Comparison of ENCODE assay signal across 11 cellular contexts in genomic region chr22:33325232-33326004, GRCh38.
DNase-seq lines count a peak whose midpoint lies in the region; ATAC-seq and TF ChIP-seq lines count a peak whose summit lies in the region.
"Had no signal": no experiment of that assay in that cellular context is flagged by ENCODE, and none has a peak within 500 bp of the region (broad histone marks: within the 10 kb centered on the region; RNA-seq: fewer than 3 reads in every experiment).

No MANE protein-coding gene starts in this region.

- no peaks in the 10 kb centered on the region for H3K36me3 Mint-ChIP-seq in activated T-cell treated with anti-CD3 and anti-CD28 coated beads, Interleukin-2, amount 50 U/mL, for 4 hours (ENCODE audit: insufficient read depth)
- H3K36me3 Mint-ChIP-seq: immature natural killer cell had no signal

- H3K4me2 ChIP-seq in BLaER1 = peak overlapping the region; percentile 79

- no peak for DNase-seq in activated T-cell treated with anti-CD3 and anti-CD28 coated beads, Interleukin-2, amount 50 U/mL, for 4 hours
- DNase-seq in AG08395 (ENCODE audit: low spot score) (no peak), H7 (no peak)
- DNase-seq: erythroblast; immature natural killer cell; stimulated activated naive CD4-positive, alpha-beta T cell had no signal

- H3K9me3 Mint-ChIP-seq in activated T-cell treated with anti-CD3 and anti-CD28 coated beads, Interleukin-2, amount 50 U/mL, for 4 hours = no peaks in the 10 kb centered on the region
- H3K9me3 Mint-ChIP-seq: immature natural killer cell had no signal

- H3K4me1 Mint-ChIP-seq in activated T-cell treated with anti-CD3 and anti-CD28 coated beads, Interleukin-2, amount 50 U/mL, for 4 hours (ENCODE audit: low read depth) = no peaks in the 10 kb centered on the region
- H3K4me1 Mint-ChIP-seq: immature natural killer cell had no signal

- no peaks in the 10 kb centered on the region for H3K27me3 ChIP-seq in BLaER1
- H3K27me3 ChIP-seq in H7 (ENCODE audit: control insufficient read depth, insufficient read depth, low read length) = no peaks in the 10 kb centered on the region

- H4K20me1 ChIP-seq in BLaER1 = no peaks in the 10 kb centered on the region

- H3K36me3 ChIP-seq in BLaER1 (0 out of 2 replicates have a peak, but pooled peaks cover 8% of the 10 kb centered on the region), H7 (replicated peaks; ENCODE audit: control insufficient read depth, insufficient read depth, low read length) (no peaks in the 10 kb centered on the region; the same call in 1 of the 2 replicates)

- peak overlapping the region; percentile 67 for H3K27ac ChIP-seq in BLaER1
- peak overlapping the region; percentile 70 for H3K27ac ChIP-seq in VCaP

- H3K4me3 Mint-ChIP-seq in activated T-cell treated with anti-CD3 and anti-CD28 coated beads, Interleukin-2, amount 50 U/mL, for 4 hours = no peak overlapping the region
- H3K4me3 Mint-ChIP-seq: immature natural killer cell had no signal

- H3K9ac ChIP-seq in BLaER1 = peak overlapping the region; percentile 51; the same call in 1 of the 2 replicates

- no peaks in the 10 kb centered on the region for H3K9me3 ChIP-seq in BLaER1

- TF ChIP-seq CTCF in VCaP (conservative IDR thresholded peaks at IDR 0.05) = no peak

- no peaks in the 10 kb centered on the region for H3K27me3 Mint-ChIP-seq in activated T-cell treated with anti-CD3 and anti-CD28 coated beads, Interleukin-2, amount 50 U/mL, for 4 hours (ENCODE audit: low read depth)

- peak overlapping the region; percentile 1; the same call in 1 of the 2 replicates for H3K4me3 ChIP-seq in BLaER1
- H3K4me3 ChIP-seq in H7 (ENCODE audit: insufficient read depth, low read depth, low read length) = no peak overlapping the region

- ATAC-seq in GM18502 (IDR thresholded peaks at IDR 0.05; ENCODE audit: poor library complexity, unreplicated experiment) (peak; percentile 73), HG02885 (IDR thresholded peaks at IDR 0.05; ENCODE audit: poor library complexity, unreplicated experiment) (peak; percentile 66), GM19035 (IDR thresholded peaks at IDR 0.05; ENCODE audit: unreplicated experiment) (no peak)
- no peak for ATAC-seq in activated T-cell treated with anti-CD3 and anti-CD28 coated beads, Interleukin-2, amount 50 U/mL, for 4 hours

- peaks cover 65% of the 10 kb centered on the region for H3K4me1 ChIP-seq in BLaER1

Comparison
In these comparisons a context has a peak if more than half of its experiments do, and no peak if none do; other contexts are left out.
1. ATAC-seq: peak in GM18502 (single experiment) and HG02885 (single experiment); none in GM19035 (single experiment) and activated T-cell treated with anti-CD3 and anti-CD28 coated beads, Interleukin-2, amount 50 U/mL, for 4 hours (0 of 2).